Comparison of ENCODE assay signal across 8 cellular contexts in the genomic region with DNA sequence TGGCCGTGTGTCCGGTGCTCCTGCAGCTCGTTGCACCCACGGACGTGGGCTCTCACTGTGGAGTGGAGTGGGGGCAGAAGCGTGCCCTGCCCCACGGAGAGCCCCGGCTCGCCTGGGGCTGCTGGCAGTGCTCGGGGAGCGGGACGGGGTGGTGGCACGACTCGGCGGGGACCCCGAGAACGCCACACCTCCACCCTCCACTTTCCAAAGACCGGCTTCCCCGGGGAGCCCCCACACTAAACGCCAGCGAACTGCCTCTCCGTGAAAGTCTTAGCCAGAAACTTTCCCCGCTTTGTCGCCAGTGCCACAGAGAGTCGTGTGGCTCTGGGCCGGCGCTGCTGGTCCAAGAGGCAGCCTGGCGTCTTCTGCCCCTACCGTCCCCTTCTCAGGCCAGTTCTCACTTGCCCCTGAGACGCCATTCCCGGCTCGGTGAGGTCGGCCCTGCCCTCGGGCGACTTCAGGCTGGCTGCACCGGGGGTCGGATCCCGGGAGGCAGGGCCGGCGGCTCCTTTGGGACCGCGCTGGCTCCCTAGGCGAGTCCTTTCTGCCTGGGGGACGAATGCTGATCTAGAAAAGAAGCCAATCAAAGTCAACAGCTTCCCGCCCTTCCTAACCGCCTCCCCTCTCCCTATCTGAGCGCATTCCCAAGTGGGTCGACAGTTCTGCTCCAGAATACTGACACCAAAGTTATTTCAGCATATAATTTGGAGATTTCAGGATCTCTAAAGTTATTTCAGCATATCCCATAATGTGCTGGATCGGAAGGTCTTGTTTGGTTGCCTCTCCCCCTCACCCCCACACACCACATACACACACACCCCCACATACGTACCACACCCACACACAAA. TPM values are rescaled to one million over a fixed set of nuclear protein-coding genes. Genes with fewer than 3 reads are reported as not detected.
DNase-seq lines count a peak whose midpoint lies in the region; ATAC-seq and TF ChIP-seq lines count a peak whose summit lies in the region.

No MANE protein-coding gene starts in this region.

- H3K4me3 ChIP-seq in HL-60 (replicated peaks; ENCODE audit: insufficient read depth, low read length): peak overlapping the region; percentile 81
- peak overlapping the region; percentile 88 for H3K4me3 ChIP-seq in SJCRH30
- H3K4me3 ChIP-seq in ascending aorta: peak overlapping the region; percentile 79 to 89
- H3K4me3 ChIP-seq in hepatocyte: peak overlapping the region; percentile 89

- no peaks in the 10 kb centered on the region for H3K9me3 ChIP-seq in SJCRH30 (replicated peaks)
- peaks cover 0 to 9% of the 10 kb centered on the region in 2 donors for H3K9me3 ChIP-seq in ascending aorta
- no peaks in the 10 kb centered on the region for H3K9me3 ChIP-seq in hepatocyte (ENCODE audit: low read depth)

- TF ChIP-seq CTCF in HL-60 (IDR thresholded peaks at IDR 0.05; ENCODE audit: insufficient read depth, low read length): no peak
- TF ChIP-seq CTCF in ascending aorta (IDR thresholded peaks at IDR 0.05): no peak
- TF ChIP-seq CTCF in hepatocyte (IDR thresholded peaks at IDR 0.05; ENCODE audit: poor library complexity): no peak

- no peaks in the 10 kb centered on the region for H3K36me3 ChIP-seq in SJCRH30
- H3K36me3 ChIP-seq in ascending aorta: no peaks in the 10 kb centered on the region
- no peaks in the 10 kb centered on the region for H3K36me3 ChIP-seq in hepatocyte (replicated peaks; ENCODE audit: insufficient read depth, low read depth)

- H3K27me3 ChIP-seq in HL-60 (ENCODE audit: insufficient read depth, poor library complexity, severe bottlenecking) (no peaks in the 10 kb centered on the region), SJCRH30 (no peaks in the 10 kb centered on the region), ascending aorta (no peaks in the 10 kb centered on the region), hepatocyte (no peaks in the 10 kb centered on the region)

- 3% methylated on average over 49 of the region's 50 CpGs for WGBS in hepatocyte (ENCODE audit: low lambda C conversion rate, missing lambda C conversion rate)

- H3K27ac ChIP-seq in HL-60 (replicated peaks) (peak overlapping the region; percentile 95), SJCRH30 (peak overlapping the region; percentile 84), ascending aorta (peak overlapping the region; percentile 84 to 90), hepatocyte (peak overlapping the region; percentile 89)

- no peaks in the 10 kb centered on the region for H4K20me1 ChIP-seq in hepatocyte (ENCODE audit: insufficient read depth, poor library complexity, severe bottlenecking)

- H2AFZ ChIP-seq in hepatocyte: peak overlapping the region; percentile 99

- no peaks in the 10 kb centered on the region for H3K79me2 ChIP-seq in hepatocyte

- ATAC-seq in GM21367 (IDR thresholded peaks at IDR 0.05; ENCODE audit: unreplicated experiment): peak; percentile 37

- no peaks in the 10 kb centered on the region for H3K9me2 ChIP-seq in hepatocyte (replicated peaks; ENCODE audit: insufficient read depth)

- peak overlapping the region; percentile 92 for H3K4me2 ChIP-seq in hepatocyte

- peaks cover 20% of the 10 kb centered on the region for H3K4me1 ChIP-seq in SJCRH30
- peaks cover 0 to 15% of the 10 kb centered on the region in 2 donors for H3K4me1 ChIP-seq in ascending aorta
- H3K4me1 ChIP-seq in hepatocyte (ENCODE audit: insufficient read depth): peaks cover 28% of the 10 kb centered on the region

- DNase-seq in DMS53 (lab: John Stamatoyannopoulos, UW): peak; percentile 60
- peak in 1 of 2 experiments; percentile 42 for DNase-seq in HL-60 (ENCODE audit: low read depth in 1 of 2, low spot score in 1 of 2)
- DNase-seq in SJCRH30: peak; percentile 76 to 80
- peak in 1 of 2 donors; percentile 68 for DNase-seq in ascending aorta (ENCODE audit: low spot score in 2 of 2)
- peak; percentile 39 for DNase-seq in hepatocyte (ENCODE audit: low spot score)
- DNase-seq in putamen (ENCODE audit: low spot score): peak; percentile 55
- DNase-seq in epidermal melanocyte (ENCODE audit: insufficient read length, low spot score): no peak

- intact Hi-C loops in ascending aorta (cut with DNase I): loop anchor here (1.0 to 10.0 kb wide), 7 partner anchors 45 to 364 kb away; partner anchors contain the start of genes GNG5, SPATA1 and TTLL7

RNA-seq across cellular contexts. Expression of gene SAMD13, which starts 2.6 kb away (rescaled TPM):
- total RNA-seq in SJCRH30 (2014; rRNA removed; shearing (Covaris generic)): 2.4 and 3.9 TPM in 2 replicates
- total RNA-seq in ascending aorta (not detected), hepatocyte (1.3 and 2.4 TPM in 2 replicates)
- 0.88 and 2.6 TPM in 2 replicates for polyA plus RNA-seq in hepatocyte
